In the genomic region with DNA sequence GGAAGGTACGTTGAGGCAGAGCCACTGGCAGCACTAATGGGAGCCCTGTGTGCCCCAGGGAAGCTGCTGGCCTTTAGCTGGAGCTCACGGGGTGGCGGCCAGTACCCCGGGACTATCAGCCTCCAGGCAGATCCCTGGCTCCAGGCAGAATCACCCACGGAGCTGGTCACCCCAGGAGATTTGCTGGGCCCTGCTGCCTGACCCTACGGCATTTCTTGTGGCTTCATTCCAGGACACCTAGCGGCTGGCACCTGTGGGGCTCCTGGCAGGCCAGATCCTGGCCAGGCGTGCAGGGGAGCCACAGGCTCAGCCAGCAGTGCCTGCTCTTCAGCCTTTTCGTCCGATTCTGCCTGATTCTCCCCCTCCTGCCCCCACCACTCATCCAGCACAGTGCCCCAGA, we compare ENCODE assay signal across 1 cellular context.
TF ChIP-seq lines count a peak whose summit lies in the region.

No MANE protein-coding gene starts in this region.

TF ChIP-seq in WTC11, 78 proteins besides CTCF, POLR2A, EP300 and RAD21 (continued from another document):
- TF ChIP-seq, protein P1, sequence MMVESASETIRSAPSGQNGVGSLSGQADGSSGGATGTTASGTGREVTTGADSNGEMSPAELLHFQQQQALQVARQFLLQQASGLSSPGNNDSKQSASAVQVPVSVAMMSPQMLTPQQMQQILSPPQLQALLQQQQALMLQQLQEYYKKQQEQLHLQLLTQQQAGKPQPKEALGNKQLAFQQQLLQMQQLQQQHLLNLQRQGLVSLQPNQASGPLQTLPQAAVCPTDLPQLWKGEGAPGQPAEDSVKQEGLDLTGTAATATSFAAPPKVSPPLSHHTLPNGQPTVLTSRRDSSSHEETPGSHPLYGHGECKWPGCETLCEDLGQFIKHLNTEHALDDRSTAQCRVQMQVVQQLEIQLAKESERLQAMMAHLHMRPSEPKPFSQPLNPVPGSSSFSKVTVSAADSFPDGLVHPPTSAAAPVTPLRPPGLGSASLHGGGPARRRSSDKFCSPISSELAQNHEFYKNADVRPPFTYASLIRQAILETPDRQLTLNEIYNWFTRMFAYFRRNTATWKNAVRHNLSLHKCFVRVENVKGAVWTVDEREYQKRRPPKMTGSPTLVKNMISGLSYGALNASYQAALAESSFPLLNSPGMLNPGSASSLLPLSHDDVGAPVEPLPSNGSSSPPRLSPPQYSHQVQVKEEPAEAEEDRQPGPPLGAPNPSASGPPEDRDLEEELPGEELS (CRISPR knock-in tag; IDR thresholded peaks at IDR 0.05) = no peak
- TF ChIP-seq ZNF263 (CRISPR knock-in tag; IDR thresholded peaks at IDR 0.05; ENCODE audit: low read depth) (no peak), ATF1 (CRISPR knock-in tag; IDR thresholded peaks at IDR 0.05) (no peak), ESRRA (CRISPR knock-in tag; IDR thresholded peaks at IDR 0.05; ENCODE audit: borderline replicate concordance) (no peak), ZNF219 (CRISPR knock-in tag; IDR thresholded peaks at IDR 0.05; ENCODE audit: borderline replicate concordance) (no peak), ZNF396 (CRISPR knock-in tag; IDR thresholded peaks at IDR 0.05; ENCODE audit: borderline replicate concordance) (no peak), NFE2L1 (CRISPR knock-in tag; IDR thresholded peaks at IDR 0.05) (no peak), TCF7 (CRISPR knock-in tag; IDR thresholded peaks at IDR 0.05; ENCODE audit: low read depth) (no peak), KAT7 (CRISPR knock-in tag; IDR thresholded peaks at IDR 0.05; ENCODE audit: borderline replicate concordance) (no peak)
- TF ChIP-seq, protein P2, sequence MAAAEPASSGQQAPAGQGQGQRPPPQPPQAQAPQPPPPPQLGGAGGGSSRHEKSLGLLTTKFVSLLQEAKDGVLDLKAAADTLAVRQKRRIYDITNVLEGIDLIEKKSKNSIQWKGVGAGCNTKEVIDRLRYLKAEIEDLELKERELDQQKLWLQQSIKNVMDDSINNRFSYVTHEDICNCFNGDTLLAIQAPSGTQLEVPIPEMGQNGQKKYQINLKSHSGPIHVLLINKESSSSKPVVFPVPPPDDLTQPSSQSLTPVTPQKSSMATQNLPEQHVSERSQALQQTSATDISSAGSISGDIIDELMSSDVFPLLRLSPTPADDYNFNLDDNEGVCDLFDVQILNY (CRISPR knock-in tag; IDR thresholded peaks at IDR 0.05) = no peak
- TF ChIP-seq, protein P3, sequence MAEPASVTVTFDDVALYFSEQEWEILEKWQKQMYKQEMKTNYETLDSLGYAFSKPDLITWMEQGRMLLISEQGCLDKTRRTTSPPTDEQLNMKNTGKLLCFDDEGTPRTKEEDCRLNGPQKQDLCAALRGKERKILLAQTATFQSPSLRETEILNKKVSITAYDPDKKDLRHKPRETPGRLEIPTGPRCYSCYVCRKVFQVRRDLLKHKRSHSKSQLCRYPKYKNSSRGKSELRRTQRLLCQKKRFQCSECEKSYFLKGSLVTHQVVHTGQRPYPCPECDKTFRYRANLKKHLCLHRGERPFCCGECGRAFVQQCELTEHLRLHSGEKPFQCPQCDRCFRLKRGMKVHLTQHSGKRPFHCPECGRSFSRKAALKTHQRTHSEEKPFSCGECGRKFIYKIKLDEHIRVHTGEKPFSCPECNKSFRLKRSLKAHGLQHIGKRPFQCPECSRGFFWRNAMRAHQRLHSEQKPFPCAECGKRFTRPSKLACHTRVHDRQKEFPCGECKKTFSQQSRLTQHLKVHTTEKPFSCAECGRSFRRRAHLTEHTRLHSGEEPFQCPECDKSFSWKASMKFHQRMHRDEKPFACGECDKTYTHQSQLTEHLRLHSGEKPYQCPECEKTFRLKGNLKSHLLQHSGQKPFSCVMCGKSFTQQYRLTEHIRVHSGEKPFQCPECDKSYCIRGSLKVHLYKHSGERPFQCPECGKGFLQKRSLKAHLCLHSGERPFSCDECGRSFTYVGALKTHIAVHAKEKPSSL (CRISPR knock-in tag; conservative IDR thresholded peaks at IDR 0.05) = no peak
TF ChIP-seq in WTC11: peak in this region for 0.
